Comparison of ENCODE assay signal across 8 cellular contexts in the genomic region with DNA sequence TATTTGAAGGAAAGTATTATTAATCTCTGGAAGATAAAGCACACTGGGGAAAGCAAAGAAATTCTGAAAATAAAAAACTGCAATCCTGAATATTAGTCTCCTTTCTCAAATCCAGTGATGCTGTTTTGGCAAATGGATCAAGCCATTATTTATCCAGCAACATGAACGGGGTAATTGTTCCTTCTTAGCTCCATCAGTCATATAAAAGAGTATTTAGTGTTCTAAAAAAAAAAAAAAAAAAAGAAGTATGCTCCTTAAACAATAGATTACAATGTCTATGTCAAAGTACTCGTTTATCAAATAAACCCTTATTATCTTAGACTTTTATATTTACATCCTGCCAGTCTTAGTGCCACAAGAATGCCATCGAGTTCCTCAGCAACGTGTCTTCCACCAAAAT. TPM values are rescaled to one million over a fixed set of nuclear protein-coding genes. Genes with fewer than 3 reads are reported as not detected.
A peak's percentile ranks its signal among the peaks of the same experiment; 100 is the strongest.
DNase-seq lines count a peak whose midpoint lies in the region; TF ChIP-seq lines count a peak whose summit lies in the region.

No MANE protein-coding gene starts in this region.

- peaks cover 4% of the 10 kb centered on the region; the same call in 1 of the 2 replicates for H3F3A ChIP-seq in OCI-LY1 (ENCODE audit: insufficient read depth, low read length)

- WGBS in ovary, 3 donors = 3 to 7% (median 5%) methylated on average over 4 of the region's 4 CpGs

- no peak for TF ChIP-seq POLR2A in ovary (IDR thresholded peaks at IDR 0.05)

- no peak for TF ChIP-seq CTCF in OCI-LY1 (IDR thresholded peaks at IDR 0.05; ENCODE audit: low read length)
- no peak for TF ChIP-seq CTCF in endothelial cell (IDR thresholded peaks at IDR 0.05; ENCODE audit: unreplicated experiment)
- TF ChIP-seq CTCF in ovary (IDR thresholded peaks at IDR 0.05) = no peak

- H3K9me3 ChIP-seq in OCI-LY1 (ENCODE audit: low read length) (no peaks in the 10 kb centered on the region), ovary (no peaks in the 10 kb centered on the region)

- peak overlapping the region; percentile 96 for H3K4me3 Mint-ChIP-seq in endothelial cell (ENCODE audit: unreplicated experiment)

- H3K27ac ChIP-seq in OCI-LY1 (ENCODE audit: low read depth, low read length, poor library complexity, severe bottlenecking) (no peak overlapping the region), ovary (no peak overlapping the region)

- peak overlapping the region; percentile 83 for H3K4me3 ChIP-seq in OCI-LY1 (ENCODE audit: low read depth, low read length, poor library complexity, severe bottlenecking)
- H3K4me3 ChIP-seq in ovary = peak overlapping the region; percentile 61

- no peak overlapping the region for H3K27ac Mint-ChIP-seq in endothelial cell (ENCODE audit: unreplicated experiment)

- H3K9me3 Mint-ChIP-seq in endothelial cell (ENCODE audit: unreplicated experiment) = no peaks in the 10 kb centered on the region

- H4K20me1 ChIP-seq in OCI-LY1 (ENCODE audit: insufficient read depth, low read length) = peaks cover 4% of the 10 kb centered on the region; the same call in 1 of the 2 replicates

- H3K4me1 ChIP-seq in OCI-LY1 (ENCODE audit: insufficient read depth, low read length, severe bottlenecking) (peaks cover 38% of the 10 kb centered on the region), ovary (ENCODE audit: insufficient read depth) (peaks cover 15% of the 10 kb centered on the region)

- H3K27me3 Mint-ChIP-seq in endothelial cell (ENCODE audit: unreplicated experiment) = peaks cover 2% of the 10 kb centered on the region

- H3K36me3 Mint-ChIP-seq in endothelial cell (ENCODE audit: low read depth, unreplicated experiment) = peaks cover under 1% of the 10 kb centered on the region

- peak overlapping the region; percentile 83 for H3K4me2 ChIP-seq in OCI-LY1 (ENCODE audit: low read length)

- H3K4me1 Mint-ChIP-seq in endothelial cell (ENCODE audit: unreplicated experiment) = peaks cover 43% of the 10 kb centered on the region

- H3K36me3 ChIP-seq in OCI-LY1 (ENCODE audit: insufficient read depth, low read length) (peaks cover 7% of the 10 kb centered on the region; the same call in 1 of the 2 replicates), ovary (no peaks in the 10 kb centered on the region)

- H3K9me2 ChIP-seq in OCI-LY1 (ENCODE audit: low read depth, low read length) = no peaks in the 10 kb centered on the region

- TF ChIP-seq EP300 in ovary (IDR thresholded peaks at IDR 0.05) = no peak

- intact Hi-C loops in ovary (cut with DNase I) = no loop called here

- H3K79me2 ChIP-seq in OCI-LY1 (ENCODE audit: insufficient read depth, low read length) = peaks cover 51% of the 10 kb centered on the region

- H3K27me3 ChIP-seq in OCI-LY1 (ENCODE audit: insufficient read depth, low read length) = peaks cover 4% of the 10 kb centered on the region; the same call in 1 of the 2 replicates
- H3K27me3 ChIP-seq in ovary = no peaks in the 10 kb centered on the region

- H2AFZ ChIP-seq in OCI-LY1 (ENCODE audit: low read length) = no peak overlapping the region

- DNase-seq in COLO829 (ENCODE audit: low spot score) (peak; percentile 48), endothelial cell (ENCODE audit: low spot score) (no peak), ovary (no peak), GM03348 (ENCODE audit: low spot score) (no peak), GOT3 (lab: John Stamatoyannopoulos, UW) (no peak), GM19238 (ENCODE audit: insufficient read length, low spot score) (no peak)
- no peak for DNase-seq in stimulated activated naive CD4-positive, alpha-beta T cell treated with Interleukin-2 at 50 U/mL for 16 hours (lab: John Stamatoyannopoulos, UW)

- H3K9ac ChIP-seq in OCI-LY1 (ENCODE audit: low read length) = peak overlapping the region; percentile 84

RNA-seq across cellular contexts. Expression of a gene that starts 1.3 kb away (rescaled TPM):
- total RNA-seq in endothelial cell (ENCODE audit: unreplicated experiment) (225 TPM), ovary (100 to 1,000 TPM in 5 of 7 donors, 10 to 100 TPM in 2; 56.9 to 175 (median 126) TPM)
- polyA plus RNA-seq in ovary = 100 to 1,000 TPM in 1 of 2 donors, 10 to 100 TPM in 1; 40.0 to 144 TPM
